In the genomic region with DNA sequence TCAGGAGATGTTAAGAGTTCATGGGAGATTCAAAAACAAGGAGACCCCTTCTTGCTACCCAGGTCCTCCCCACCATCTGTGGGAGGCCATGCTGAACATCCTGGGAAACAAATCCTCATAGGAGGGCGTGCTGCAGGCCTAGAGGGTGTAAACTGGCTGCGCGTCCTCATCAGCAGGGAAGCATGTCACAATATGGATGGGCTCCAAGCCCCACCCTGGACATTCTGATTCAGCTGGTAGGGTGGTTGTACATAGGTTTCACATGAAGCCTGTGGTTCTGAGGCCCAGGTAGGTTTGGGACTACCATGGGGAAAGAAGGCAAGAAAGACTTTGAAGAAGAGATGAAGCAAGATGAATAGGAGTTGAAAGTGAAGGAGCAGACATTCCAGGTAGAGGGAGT, we compare ENCODE assay signal across 19 cellular contexts. TPM values are rescaled to one million over a fixed set of nuclear protein-coding genes. Genes with fewer than 3 reads are reported as not detected.
DNase-seq lines count a peak whose midpoint lies in the region; ATAC-seq, FAIRE-seq and TF ChIP-seq lines count a peak whose summit lies in the region.
"Had no signal": no experiment of that assay in that cellular context is flagged by ENCODE, and none has a peak within 500 bp of the region (broad histone marks: within the 10 kb centered on the region; RNA-seq: fewer than 3 reads in every experiment).

No MANE protein-coding gene starts in this region.

- H3K4me1 Mint-ChIP-seq in progenitor cell of endocrine pancreas (ENCODE audit: low read depth) = peaks cover 6% of the 10 kb centered on the region

- no peak overlapping the region for H2BK20ac ChIP-seq in IMR-90 (ENCODE audit: low read depth, low read length)

- ATAC-seq in IMR-90 (ENCODE audit: low read depth) (no peak), esophagus mucosa (peak; percentile 81)

- CTCF ChIA-PET in IMR-90 (lab: Yijun Ruan, JAX) = no interaction called here

- H2BK120ac ChIP-seq in IMR-90 (ENCODE audit: low read depth, low read length) = no peak overlapping the region

- no peak overlapping the region for H4K8ac ChIP-seq in IMR-90 (ENCODE audit: low read depth in 2 of 2, low read length in 2 of 2)

- peak overlapping the region; percentile 56 for H2AFZ ChIP-seq in IMR-90 (replicated peaks; ENCODE audit: low read length, poor library complexity)

- no peak for TF ChIP-seq POLR2A in IMR-90 (IDR thresholded peaks at IDR 0.05; ENCODE audit: low read depth, low read length)

- peak; percentile 92 for FAIRE-seq in bronchial epithelial cell (lab: Jason Lieb, UNC)
- FAIRE-seq: G401.6, GM19239 had no signal

- H4K20me1 ChIP-seq in IMR-90 (ENCODE audit: insufficient read depth, low read length) = no peaks in the 10 kb centered on the region

- no peak overlapping the region for H4K91ac ChIP-seq in IMR-90 (ENCODE audit: insufficient read depth, low read depth, low read length)

- H3K4me3 ChIP-seq in IMR-90 (ENCODE audit: insufficient read depth, low read depth, low read length) (no peak overlapping the region), bronchial epithelial cell (ENCODE audit: low read depth, low read length) (no peak overlapping the region)

- in situ Hi-C loops in IMR-90 (cut with MboI; ENCODE audit: low sequenced_read_pairs) = no loop called here

- peaks cover 5% of the 10 kb centered on the region for H3K27me3 Mint-ChIP-seq in progenitor cell of endocrine pancreas

- peaks cover 2% of the 10 kb centered on the region; the same call in 1 of the 2 replicates for H3K9me1 ChIP-seq in IMR-90 (ENCODE audit: insufficient read depth, low read length)

- no peak overlapping the region for H2AK9ac ChIP-seq in IMR-90 (replicated peaks; ENCODE audit: low read depth, low read length, poor library complexity)

- no peak overlapping the region for H3K4ac ChIP-seq in IMR-90 (ENCODE audit: low read depth, low read length)

- intact Hi-C loops in IMR-90 (cut with micrococcal nuclease) = no loop called here

- TF ChIP-seq CTCF in IMR-90 (conservative IDR thresholded peaks at IDR 0.05; ENCODE audit: low read depth, low read length) (no peak), bronchial epithelial cell (IDR thresholded peaks at IDR 0.05; ENCODE audit: insufficient read depth, low read length, severe bottlenecking) (no peak), progenitor cell of endocrine pancreas (IDR thresholded peaks at IDR 0.05; ENCODE audit: unreplicated experiment) (no peak), GM20000 (IDR thresholded peaks at IDR 0.05; ENCODE audit: extremely low read depth, missing control alignments) (no peak)

- DNase-seq in IMR-90 (no peak), bronchial epithelial cell (ENCODE audit: low read depth) (peak; percentile 45), progenitor cell of endocrine pancreas (ENCODE audit: low spot score, unreplicated experiment) (no peak), GM20000 (ENCODE audit: low spot score) (no peak), COLO829 (ENCODE audit: low spot score) (no peak), ureter (ENCODE audit: low spot score) (no peak)
- DNase-seq: C1 segment of cervical spinal cord; Caco-2; CD4-positive, alpha-beta memory T cell; DMS153; DND-41; GOT3; H7; HCEC 1CT had no signal

- H4K5ac ChIP-seq in IMR-90 (ENCODE audit: low read depth, low read length) = no peak overlapping the region

- TF ChIP-seq RAD21 in IMR-90 (IDR thresholded peaks at IDR 0.05; ENCODE audit: low read length) = no peak

- H2AK5ac ChIP-seq in IMR-90 (ENCODE audit: low read depth, low read length) = no peak overlapping the region

- H3K14ac ChIP-seq in IMR-90 (replicated peaks; ENCODE audit: low read depth, low read length) = no peak overlapping the region

- no TSS peak for BruUV-seq in IMR-90 (replicated peaks; lab: Mats Ljungman, UMichigan)

- H3K36me3 ChIP-seq in IMR-90 (ENCODE audit: control insufficient read depth, insufficient read depth, low read length) (no peaks in the 10 kb centered on the region), bronchial epithelial cell (ENCODE audit: control insufficient read depth, insufficient read depth, low read length) (no peaks in the 10 kb centered on the region)

- H3K4me2 ChIP-seq in IMR-90 (ENCODE audit: low read depth, low read length) = no peak overlapping the region

- H3K9me3 Mint-ChIP-seq in progenitor cell of endocrine pancreas (ENCODE audit: low read depth) = peaks cover 4% of the 10 kb centered on the region

- no peak overlapping the region for H2BK15ac ChIP-seq in IMR-90 (ENCODE audit: low read depth, low read length)

- H3K27me3 ChIP-seq in IMR-90 (ENCODE audit: control insufficient read depth, insufficient read depth, low read length) (peaks cover 19% of the 10 kb centered on the region), bronchial epithelial cell (ENCODE audit: control insufficient read depth, insufficient read depth, low read length) (peaks cover 3% of the 10 kb centered on the region)

- no peak overlapping the region for H3K27ac ChIP-seq in IMR-90 (ENCODE audit: insufficient read depth, low read length)

- H3K4me3 Mint-ChIP-seq in progenitor cell of endocrine pancreas (ENCODE audit: low read depth) = no peak overlapping the region
- H3K4me3 Mint-ChIP-seq: CD4-positive, alpha-beta memory T cell had no signal

- dilution Hi-C loops in IMR-90 (cut with HindIII; ENCODE audit: low sequenced_read_pairs, unreplicated experiment) = no loop called here

- H3K36me3 Mint-ChIP-seq in progenitor cell of endocrine pancreas (ENCODE audit: insufficient read depth) = no peaks in the 10 kb centered on the region
- H3K36me3 Mint-ChIP-seq: CD4-positive, alpha-beta memory T cell had no signal

- no peaks in the 10 kb centered on the region for H3K79me1 ChIP-seq in IMR-90 (ENCODE audit: low read depth in 1 of 2, low read length in 2 of 2)

- H3K4me1 ChIP-seq in IMR-90 (ENCODE audit: control insufficient read depth, insufficient read depth, low read length) = no peaks in the 10 kb centered on the region
- H3K4me1 ChIP-seq: Caco-2 had no signal

- H3K56ac ChIP-seq in IMR-90 (ENCODE audit: extremely low read depth, insufficient read depth, low read length) = no peak overlapping the region

- H3K18ac ChIP-seq in IMR-90 (ENCODE audit: low read depth, low read length) = no peak overlapping the region

- WGBS in IMR-90 (ENCODE audit: extremely low coverage in 2 of 2, insufficient read length in 1 of 2), 2 experiments = no CpG with 5 or more reads among the region's 3 CpGs

- no peak overlapping the region for H2BK5ac ChIP-seq in IMR-90 (ENCODE audit: low read depth, low read length, poor library complexity, severe bottlenecking)

- H3K9ac ChIP-seq in IMR-90 (ENCODE audit: low read depth, low read length) = no peak overlapping the region

- POLR2A ChIA-PET in IMR-90 (lab: Charles Lee; ENCODE audit: unreplicated experiment) = no interaction called here

- H3K23ac ChIP-seq in IMR-90 (ENCODE audit: low read depth, low read length) = no peak overlapping the region

- peak overlapping the region; percentile 70 for H3K27ac Mint-ChIP-seq in progenitor cell of endocrine pancreas

- H3K9me3 ChIP-seq in IMR-90 (ENCODE audit: control insufficient read depth, insufficient read depth, low read length) = no peaks in the 10 kb centered on the region; the same call in 1 of the 2 replicates
- H3K9me3 ChIP-seq: Caco-2 had no signal

TF ChIP-seq in IMR-90, 13 proteins besides CTCF, POLR2A, EP300 and RAD21:
- TF ChIP-seq RFX5 (IDR thresholded peaks at IDR 0.05; ENCODE audit: low read depth, low read length) (no peak), BHLHE40 (IDR thresholded peaks at IDR 0.05; ENCODE audit: low read depth, low read length) (no peak), SMC3 (IDR thresholded peaks at IDR 0.05; ENCODE audit: low read depth, low read length) (no peak)

RNA-seq across cellular contexts. Expression of gene IFNLR1, which starts 44.6 kb away (rescaled TPM):
- total RNA-seq in IMR-90 (2012; rRNA removed) (not detected in 2 replicates), bronchial epithelial cell (4.5 and 5.5 TPM in 2 replicates), esophagus mucosa (4.0 TPM), progenitor cell of endocrine pancreas (19.6 and 21.2 TPM in 2 replicates), ureter (4.6 TPM)
- polyA plus RNA-seq in IMR-90 (2012; rRNA removed) = not detected in 2 replicates
- polyA plus RNA-seq in IMR-90 (2012; cell fraction: cytosol; rRNA removed) = not detected in 2 replicates
- not detected in 2 replicates for polyA plus RNA-seq in IMR-90 (2012; cell fraction: nucleus; rRNA removed; ENCODE audit: low replicate concordance)
- total RNA-seq: A172 had no signal
- polyA plus RNA-seq: BJ had no signal
